Comparison of ENCODE assay signal across 20 cellular contexts in the genomic region with DNA sequence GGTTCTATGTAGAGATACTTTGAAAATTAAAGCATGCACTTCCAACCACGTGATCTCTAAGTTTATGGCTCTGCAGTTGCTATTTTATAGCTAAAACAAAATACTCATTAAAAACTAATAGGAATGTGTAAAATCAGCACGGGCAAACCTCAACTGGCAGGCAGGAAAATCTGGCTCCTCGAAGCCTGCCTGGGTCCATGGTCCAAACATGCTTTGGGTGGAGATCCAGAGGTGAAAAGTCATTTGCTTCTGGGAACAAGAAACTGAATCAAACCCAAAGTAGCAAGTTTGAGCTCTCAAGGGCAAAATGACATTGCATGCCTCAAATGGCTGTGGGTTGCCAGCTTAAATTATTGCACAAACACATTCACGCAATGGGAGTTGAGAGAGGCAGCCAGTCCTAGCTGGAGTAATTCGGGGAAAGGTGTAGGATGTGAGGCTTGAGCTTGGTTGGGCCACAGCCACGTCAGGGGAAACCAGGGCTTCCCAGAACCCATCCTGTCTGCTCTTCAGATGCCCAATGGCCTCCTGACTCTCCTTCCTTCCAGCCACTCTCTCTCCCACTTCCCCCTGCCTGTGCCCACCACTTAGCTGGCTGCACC.
DNase-seq lines count a peak whose midpoint lies in the region; ATAC-seq, FAIRE-seq and TF ChIP-seq lines count a peak whose summit lies in the region.
"Had no signal": no experiment of that assay in that cellular context is flagged by ENCODE, and none has a peak within 500 bp of the region (broad histone marks: within the 10 kb centered on the region; RNA-seq: fewer than 3 reads in every experiment).

No MANE protein-coding gene starts in this region.

- H3K9me3 ChIP-seq in K562 (replicated peaks; ENCODE audit: control insufficient read depth, insufficient read depth, low read depth, low read length) (no peaks in the 10 kb centered on the region), Karpas-422 (ENCODE audit: low read length) (no peaks in the 10 kb centered on the region)

- H4K20me1 ChIP-seq in K562 (replicated peaks; ENCODE audit: control insufficient read depth, insufficient read depth, low read length) (no peaks in the 10 kb centered on the region), Karpas-422 (ENCODE audit: insufficient read depth, low read depth, low read length) (no peaks in the 10 kb centered on the region)

- H3K79me2 ChIP-seq in K562 (ENCODE audit: control insufficient read depth, insufficient read depth, low read length) (no peaks in the 10 kb centered on the region), Karpas-422 (ENCODE audit: low read length) (no peaks in the 10 kb centered on the region)

- H3K27me3 ChIP-seq in K562 (ENCODE audit: control insufficient read depth in 2 of 2, insufficient read depth in 2 of 2, low read length in 2 of 2) (peaks cover 18 to 47% of the 10 kb centered on the region in 2 experiments), Karpas-422 (ENCODE audit: low read length) (no peaks in the 10 kb centered on the region)

- H3K9me3 Mint-ChIP-seq in activated CD4-positive, alpha-beta T cell treated with anti-CD3 and anti-CD28 coated beads, Interleukin-2, amount 10 ng/mL, durations not matched to agents 24 days and 14 days: peaks cover 13% of the 10 kb centered on the region
- H3K9me3 Mint-ChIP-seq: activated naive CD4-positive, alpha-beta T cell treated with anti-CD3 and anti-CD28 coated beads, Interleukin-2, amount 50 U/mL, for 24 hours; CD4-positive, alpha-beta T cell; H9; naive B cell had no signal

- no peaks in the 10 kb centered on the region for H3K9me1 ChIP-seq in K562 (ENCODE audit: control insufficient read depth, insufficient read depth, low read length)

- TF ChIP-seq EP300 in K562 (IDR thresholded peaks at IDR 0.05; ENCODE audit: low read length): no peak

- WGBS in K562 (ENCODE audit: insufficient coverage, low coverage, missing lambda C conversion rate): 3% methylated on average over 6 of the region's 6 CpGs

- H3K9me2 ChIP-seq in Karpas-422 (replicated peaks; ENCODE audit: insufficient read depth, low read length): no peaks in the 10 kb centered on the region

- BruUV-seq in K562 (replicated peaks; lab: Mats Ljungman, UMichigan): no TSS peak

- intact Hi-C loops in activated CD4-positive, alpha-beta T cell treated with anti-CD3 and anti-CD28 coated beads, Interleukin-2, amount 10 ng/mL, durations not matched to agents 24 days and 14 days (cut with micrococcal nuclease): no loop called here
- intact Hi-C loops in K562 (cut with micrococcal nuclease): no loop called here

- no peak for DNase-seq in activated CD4-positive, alpha-beta T cell treated with anti-CD3 and anti-CD28 coated beads, Interleukin-2, amount 10 ng/mL, durations not matched to agents 24 days and 14 days
- DNase-seq in activated CD4-positive, alpha-beta T cell treated with anti-CD3 and anti-CD28 coated beads, Interleukin-2, amount 50 U/mL, for 1 hour: no peak
- peak; percentile 80 for DNase-seq in EH (ENCODE audit: low read depth)
- no peak for DNase-seq in K562 (ENCODE audit: extremely low read depth in 1 of 4, low spot score in 3 of 4)
- peak; percentile 69 for DNase-seq in renal cortical epithelial cell (ENCODE audit: low read depth)
- no peak for DNase-seq in occipital lobe (lab: John Stamatoyannopoulos, UW)
- no peak for DNase-seq in Karpas-422
- no peak for DNase-seq in DMS79 treated with DMSO at 0.1 percent for 48 hours (lab: John Stamatoyannopoulos, UW)
- DNase-seq: CD4-positive, alpha-beta T cell; effector CD8-positive, alpha-beta T cell; H9; naive B cell; NCI-H2107; PC-9; stimulated activated CD4-positive, alpha-beta T cell treated with anti-CD3 and anti-CD28 coated beads, Interleukin-2, amount 100 ng/mL, for 24 hours had no signal

- no peak for TF ChIP-seq CTCF in K562 (IDR thresholded peaks at IDR 0.05 in 2 of 3, conservative IDR thresholded peaks at IDR 0.05 in 1 of 3; ENCODE audit: insufficient read depth in 2 of 3, low read depth in 1 of 3, low read length in 3 of 3)

- H3K9ac ChIP-seq in K562 (ENCODE audit: insufficient read depth in 1 of 2, low read depth in 2 of 2, low read length in 2 of 2) (no peak overlapping the region), Karpas-422 (ENCODE audit: low read length) (no peak overlapping the region)

- no peak overlapping the region for H3K4me3 Mint-ChIP-seq in activated CD4-positive, alpha-beta T cell treated with anti-CD3 and anti-CD28 coated beads, Interleukin-2, amount 10 ng/mL, durations not matched to agents 24 days and 14 days
- H3K4me3 Mint-ChIP-seq: activated naive CD4-positive, alpha-beta T cell treated with anti-CD3 and anti-CD28 coated beads, Interleukin-2, amount 50 U/mL, for 24 hours; CD4-positive, alpha-beta T cell; H9 had no signal

- H3K4me1 ChIP-seq in K562 (replicated peaks in 1 of 2; ENCODE audit: control insufficient read depth in 2 of 2, insufficient read depth in 2 of 2, low read length in 2 of 2) (peaks cover 0 to 3% of the 10 kb centered on the region in 2 experiments; a peak in 1 of 5 replicates), Karpas-422 (ENCODE audit: low read length) (no peaks in the 10 kb centered on the region)

- TF ChIP-seq RAD21 in K562 (CRISPR knock-in tag; conservative IDR thresholded peaks at IDR 0.05 in 1 of 2, IDR thresholded peaks at IDR 0.05 in 1 of 2): no peak

- H2AFZ ChIP-seq in K562 (ENCODE audit: low read depth, low read length) (no peak overlapping the region), Karpas-422 (ENCODE audit: low read length) (no peak overlapping the region)
- H2AFZ ChIP-seq: PC-9 had no signal

- H3K4me2 ChIP-seq in K562 (ENCODE audit: insufficient read depth, low read length) (no peak overlapping the region), Karpas-422 (ENCODE audit: low read depth, low read length, poor library complexity, severe bottlenecking) (no peak overlapping the region)
- H3K4me2 ChIP-seq: PC-9 had no signal

- H3K4me3 ChIP-seq in K562 (no peak overlapping the region), Karpas-422 (ENCODE audit: low read length) (no peak overlapping the region)
- H3K4me3 ChIP-seq: PC-9 had no signal

- CTCF ChIA-PET in K562 (lab: Yijun Ruan, JAX; ENCODE audit: low intra/inter-chr PET ratio): no interaction called here

- H3K36me3 ChIP-seq in K562 (ENCODE audit: control insufficient read depth, insufficient read depth, low read length) (no peaks in the 10 kb centered on the region), Karpas-422 (ENCODE audit: insufficient read depth, low read length) (no peaks in the 10 kb centered on the region)

- in situ Hi-C loops in K562 (cut with MboI): no loop called here

- ATAC-seq in K562: no peak
- ATAC-seq: SK-N-SH treated with all-trans-retinoic acid at 6 μM for 48 hours had no signal

- TF ChIP-seq POLR2A in K562 (conservative IDR thresholded peaks at IDR 0.05): no peak

- H3K36me3 Mint-ChIP-seq in activated CD4-positive, alpha-beta T cell treated with anti-CD3 and anti-CD28 coated beads, Interleukin-2, amount 10 ng/mL, durations not matched to agents 24 days and 14 days (ENCODE audit: low read depth): no peaks in the 10 kb centered on the region
- H3K36me3 Mint-ChIP-seq: activated naive CD4-positive, alpha-beta T cell treated with anti-CD3 and anti-CD28 coated beads, Interleukin-2, amount 50 U/mL, for 24 hours; naive B cell had no signal

- H3K27ac Mint-ChIP-seq in activated CD4-positive, alpha-beta T cell treated with anti-CD3 and anti-CD28 coated beads, Interleukin-2, amount 10 ng/mL, durations not matched to agents 24 days and 14 days: peak overlapping the region; percentile 76
- H3K27ac Mint-ChIP-seq: CD4-positive, alpha-beta T cell; H9 had no signal

- H3K27ac ChIP-seq in K562 (ENCODE audit: extremely low read depth, low read depth, low read length): no peak overlapping the region
- H3K27ac ChIP-seq in Karpas-422 (ENCODE audit: low read length): no peak overlapping the region
- H3K27ac ChIP-seq: PC-9 had no signal

- no peak for FAIRE-seq in K562 (lab: Jason Lieb, UNC)
- FAIRE-seq: A204.1, bronchial epithelial cell, TTC549 had no signal

- peaks cover 40% of the 10 kb centered on the region for H3K4me1 Mint-ChIP-seq in activated CD4-positive, alpha-beta T cell treated with anti-CD3 and anti-CD28 coated beads, Interleukin-2, amount 10 ng/mL, durations not matched to agents 24 days and 14 days
- H3K4me1 Mint-ChIP-seq: H9 had no signal

- POLR2A ChIA-PET in K562 (lab: Yijun Ruan, JAX): interaction anchor here (0.6 to 1.1 kb wide), 5 partner anchors 12 to 179 kb away, joined by 3 read pairs; no protein-coding TSS in a partner anchor

- no peaks in the 10 kb centered on the region for H3K27me3 Mint-ChIP-seq in activated CD4-positive, alpha-beta T cell treated with anti-CD3 and anti-CD28 coated beads, Interleukin-2, amount 10 ng/mL, durations not matched to agents 24 days and 14 days
- H3K27me3 Mint-ChIP-seq: activated naive CD4-positive, alpha-beta T cell treated with anti-CD3 and anti-CD28 coated beads, Interleukin-2, amount 50 U/mL, for 24 hours; CD4-positive, alpha-beta T cell had no signal

TF ChIP-seq in K562, 482 proteins besides CTCF, POLR2A, EP300 and RAD21:
- no peak for TF ChIP-seq RAD51 (IDR thresholded peaks at IDR 0.05; ENCODE audit: borderline replicate concordance, low read depth)
- peak; percentile 60 for TF ChIP-seq TFE3 (CRISPR knock-in tag; IDR thresholded peaks at IDR 0.05)

Comparison
In these comparisons a context has a peak if more than half of its experiments do, and no peak if none do; other contexts are left out.
1. DNase-seq: peak in EH (single experiment) and renal cortical epithelial cell (single experiment); none in activated CD4-positive, alpha-beta T cell treated with anti-CD3 and anti-CD28 coated beads, Interleukin-2, amount 10 ng/mL, durations not matched to agents 24 days and 14 days (single experiment), activated CD4-positive, alpha-beta T cell treated with anti-CD3 and anti-CD28 coated beads, Interleukin-2, amount 50 U/mL, for 1 hour (single experiment), K562 (0 of 4), occipital lobe (single experiment), Karpas-422 (single experiment) and DMS79 treated with DMSO at 0.1 percent for 48 hours (single experiment).